8 cellular contexts compared by ENCODE assay signal in the genomic region with DNA sequence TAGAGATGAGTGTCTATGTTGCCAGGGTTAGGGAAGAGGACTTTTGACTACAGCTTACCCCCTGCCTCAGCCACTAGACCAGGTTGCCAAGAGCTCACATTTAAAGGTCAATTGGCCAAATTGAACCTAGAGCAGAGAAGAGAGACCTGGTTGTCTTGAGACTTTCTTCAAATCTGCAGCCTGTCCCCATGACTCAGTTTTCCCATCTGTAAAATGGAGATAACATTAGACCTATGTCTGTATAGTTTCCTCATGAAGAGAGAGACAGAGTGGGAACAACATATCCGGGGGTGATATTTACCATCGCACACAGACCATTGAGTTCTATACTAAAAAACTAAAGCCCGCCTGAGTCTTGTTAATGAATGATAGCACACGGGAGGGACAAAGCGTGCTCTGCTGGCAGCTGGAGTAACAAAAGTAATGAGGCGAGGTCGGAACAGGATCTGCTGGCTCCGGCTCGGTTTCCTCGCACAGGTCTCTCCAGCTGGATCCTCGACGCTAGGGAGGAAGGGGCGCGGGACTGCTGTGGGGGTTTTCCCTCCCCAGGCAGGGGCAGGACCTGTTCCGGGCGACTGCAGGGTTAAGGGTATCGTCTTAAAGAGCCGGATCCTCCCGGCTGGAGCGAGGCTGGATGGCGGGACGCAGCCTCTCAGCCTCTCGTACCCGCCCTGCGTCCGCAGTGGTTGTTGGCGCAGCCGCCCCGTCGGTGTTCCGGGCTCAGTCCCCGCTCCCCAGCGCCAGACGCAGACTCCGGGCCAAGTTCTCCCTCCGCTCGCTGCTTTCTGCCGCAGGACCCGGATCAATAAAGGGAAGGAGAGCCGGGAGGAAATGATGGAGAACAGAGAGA. TPM values are rescaled to one million over a fixed set of nuclear protein-coding genes. Genes with fewer than 3 reads are reported as not detected.
DNase-seq lines count a peak whose midpoint lies in the region; ATAC-seq and TF ChIP-seq lines count a peak whose summit lies in the region.

No MANE protein-coding gene starts in this region.

- peak overlapping the region; percentile 61 to 90 (median 82) for H3K4me3 Mint-ChIP-seq in naive B cell

- H3K27ac ChIP-seq in effector memory CD4-positive, alpha-beta T cell (ENCODE audit: insufficient read depth, low read length, poor library complexity, severe bottlenecking): no peak overlapping the region
- H3K27ac ChIP-seq in gastroesophageal sphincter: no peak overlapping the region

- ATAC-seq in naive B cell (ENCODE audit: low read depth in 2 of 2) (no peak), gastroesophageal sphincter (no peak)

- TF ChIP-seq EP300 in gastroesophageal sphincter (IDR thresholded peaks at IDR 0.05): no peak

- H3K36me3 Mint-ChIP-seq in naive B cell: peaks cover 0 to 6% of the 10 kb centered on the region in 2 donors

- peaks cover 38% of the 10 kb centered on the region for H3K27me3 ChIP-seq in effector memory CD4-positive, alpha-beta T cell (replicated peaks; ENCODE audit: control insufficient read depth, insufficient read depth, low read length, poor library complexity, severe bottlenecking)
- peaks cover 69% of the 10 kb centered on the region for H3K27me3 ChIP-seq in gastroesophageal sphincter

- TF ChIP-seq POLR2A in gastroesophageal sphincter (IDR thresholded peaks at IDR 0.05): no peak

- peaks cover 72 to 85% (median 80%) of the 10 kb centered on the region in 3 donors for H3K27me3 Mint-ChIP-seq in naive B cell

- DNase-seq in GM03348 (ENCODE audit: low spot score) (peak; percentile 51), NCI-H526 (lab: John Stamatoyannopoulos, UW) (peak; percentile 27 to 68), naive B cell (no peak), activated gamma-delta T cell treated with Interleukin-2 at 50 U/mL for 16 hours (no peak), SKM-1 treated with dmso at 0.1 percent for 144 hours (lab: John Stamatoyannopoulos, UW; ENCODE audit: unreplicated experiment) (no peak), OCI-M2 (lab: John Stamatoyannopoulos, UW; ENCODE audit: unreplicated experiment) (no peak)
- DNase-seq in effector memory CD4-positive, alpha-beta T cell: no peak

- no peaks in the 10 kb centered on the region for H3K9me3 ChIP-seq in effector memory CD4-positive, alpha-beta T cell (ENCODE audit: control insufficient read depth, low read length)
- no peaks in the 10 kb centered on the region for H3K9me3 ChIP-seq in gastroesophageal sphincter

- TF ChIP-seq CTCF in gastroesophageal sphincter (IDR thresholded peaks at IDR 0.05): no peak

- peak overlapping the region in 1 of 6 donors; percentile 37 for H3K27ac Mint-ChIP-seq in naive B cell

- no peaks in the 10 kb centered on the region for H3K9me3 Mint-ChIP-seq in naive B cell

- WGBS in gastroesophageal sphincter (ENCODE audit: low coverage in 1 of 2), 2 donors: 0 to 1% methylated on average over 1 to 9 of the region's 40 CpGs

- peaks cover 20% of the 10 kb centered on the region for H3K4me1 ChIP-seq in effector memory CD4-positive, alpha-beta T cell (ENCODE audit: control insufficient read depth, insufficient read depth, low read length, poor library complexity, severe bottlenecking)
- H3K4me1 ChIP-seq in gastroesophageal sphincter: peaks cover 0 to 33% (median 24%) of the 10 kb centered on the region in 3 donors

- peak overlapping the region; percentile 60 for H3K4me3 ChIP-seq in effector memory CD4-positive, alpha-beta T cell (ENCODE audit: insufficient read depth, low read depth, low read length, poor library complexity, severe bottlenecking)
- peak overlapping the region in 1 of 2 donors; percentile 46 for H3K4me3 ChIP-seq in gastroesophageal sphincter

- peaks cover 18 to 34% (median 24%) of the 10 kb centered on the region in 3 donors for H3K4me1 Mint-ChIP-seq in naive B cell

- H3K36me3 ChIP-seq in effector memory CD4-positive, alpha-beta T cell (ENCODE audit: control insufficient read depth, insufficient read depth, low read length): no peaks in the 10 kb centered on the region
- no peaks in the 10 kb centered on the region for H3K36me3 ChIP-seq in gastroesophageal sphincter

RNA-seq across cellular contexts. Expression of a gene that starts 1.4 kb away (rescaled TPM):
- polyA plus RNA-seq in naive B cell (ENCODE audit: low read depth in 6 of 6): not detected
- 10 to 100 TPM in 1 of 4 donors, under 1 TPM in 3; 0.12 to 12.4 (median 0.46) TPM for total RNA-seq in gastroesophageal sphincter

Comparison
In these comparisons a context has a peak if more than half of its experiments do, and no peak if none do; other contexts are left out.
1. DNase-seq: peak in GM03348 (single experiment) and NCI-H526 (2 of 2); none in effector memory CD4-positive, alpha-beta T cell (0 of 3), naive B cell (single experiment), activated gamma-delta T cell treated with Interleukin-2 at 50 U/mL for 16 hours (single experiment), SKM-1 treated with dmso at 0.1 percent for 144 hours (single experiment) and OCI-M2 (single experiment).